9 cellular contexts compared by ENCODE assay signal in the genomic region with DNA sequence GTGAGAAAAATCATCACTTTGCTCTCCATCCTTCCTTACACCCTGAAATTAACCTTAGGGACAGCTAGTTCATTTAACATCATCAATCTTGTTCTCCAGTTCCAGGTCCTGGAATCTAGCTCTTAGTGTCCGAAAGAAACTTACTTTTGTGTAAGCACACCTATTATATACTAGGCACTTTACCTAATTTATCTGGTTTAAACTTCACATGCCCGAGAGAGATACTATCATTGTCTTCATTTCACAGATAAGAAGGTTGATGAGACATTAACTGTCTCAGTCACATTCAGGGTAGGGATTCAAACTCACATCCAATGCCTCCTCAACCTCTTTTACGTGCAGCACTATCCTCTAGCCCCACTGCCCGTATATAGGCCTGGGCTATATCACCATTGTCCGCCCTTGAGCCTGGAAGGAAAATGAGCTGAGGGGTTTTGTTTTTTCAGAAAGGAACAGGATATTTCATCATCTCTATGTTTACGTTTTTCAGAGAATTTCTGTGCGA. TPM values are rescaled to one million over a fixed set of nuclear protein-coding genes. Genes with fewer than 3 reads are reported as not detected.
A peak's percentile ranks its signal among the peaks of the same experiment; 100 is the strongest.
DNase-seq lines count a peak whose midpoint lies in the region; ATAC-seq, FAIRE-seq and TF ChIP-seq lines count a peak whose summit lies in the region.
"Had no signal": no experiment of that assay in that cellular context is flagged by ENCODE, and none has a peak within 500 bp of the region (broad histone marks: within the 10 kb centered on the region; RNA-seq: fewer than 3 reads in every experiment).

No MANE protein-coding gene starts in this region.

- H3K27ac ChIP-seq in HUES6 (ENCODE audit: low read depth, low read length) (peak overlapping the region; percentile 93), muscle layer of colon (ENCODE audit: low read depth, low read length) (peak overlapping the region; percentile 90)

- no peaks in the 10 kb centered on the region for H3K27me3 Mint-ChIP-seq in chondrocyte (ENCODE audit: low read depth)

- H3K4me3 Mint-ChIP-seq in chondrocyte (ENCODE audit: unreplicated experiment): peak overlapping the region; percentile 100

- H3K4me1 ChIP-seq in HUES6 (ENCODE audit: control insufficient read depth, insufficient read depth, low read length) (peaks cover 14% of the 10 kb centered on the region), muscle layer of colon (ENCODE audit: insufficient read depth, low read length) (peaks cover 23% of the 10 kb centered on the region)

- H3K4me1 Mint-ChIP-seq in chondrocyte (ENCODE audit: low read depth): peaks cover 38% of the 10 kb centered on the region

- H3K9ac ChIP-seq in HUES6 (ENCODE audit: low read length) (peak overlapping the region; percentile 97), muscle layer of colon (ENCODE audit: low read length) (peak overlapping the region; percentile 78)

- H3K36me3 ChIP-seq in HUES6 (ENCODE audit: control insufficient read depth, insufficient read depth, low read length) (no peaks in the 10 kb centered on the region), muscle layer of colon (ENCODE audit: insufficient read depth, low read length) (no peaks in the 10 kb centered on the region)

- ATAC-seq in HG03139 (IDR thresholded peaks at IDR 0.05; ENCODE audit: unreplicated experiment): no peak

- H3K9me3 ChIP-seq in HUES6 (ENCODE audit: control insufficient read depth, insufficient read depth, low read depth, low read length): no peaks in the 10 kb centered on the region
- H3K9me3 ChIP-seq in muscle layer of colon (ENCODE audit: low read length): no peaks in the 10 kb centered on the region

- H3K4me3 ChIP-seq in HUES6 (ENCODE audit: low read depth, low read length) (peak overlapping the region; percentile 97), muscle layer of colon (ENCODE audit: low read depth in 1 of 2, low read length in 2 of 2) (peak overlapping the region; percentile 81 to 88)

- TF ChIP-seq CTCF in chondrocyte (IDR thresholded peaks at IDR 0.05): no peak

- peaks cover 4% of the 10 kb centered on the region for H3K36me3 Mint-ChIP-seq in chondrocyte (ENCODE audit: low read depth)

- peak overlapping the region; percentile 100 for H3K27ac Mint-ChIP-seq in chondrocyte (ENCODE audit: unreplicated experiment)

- H3K27me3 ChIP-seq in HUES6 (ENCODE audit: control insufficient read depth, insufficient read depth, low read length): no peaks in the 10 kb centered on the region
- no peaks in the 10 kb centered on the region for H3K27me3 ChIP-seq in muscle layer of colon (ENCODE audit: control insufficient read depth in 1 of 2, insufficient read depth in 2 of 2, low read length in 2 of 2)

- FAIRE-seq in GM18507 (lab: Jason Lieb, UNC): peak; percentile 24

- DNase-seq in GM18507 (ENCODE audit: extremely low spot score, insufficient read length, low read depth) (no peak), chondrocyte (ENCODE audit: low spot score) (no peak), NCI-H1105 treated with DMSO at 0.1 percent for 48 hours (lab: John Stamatoyannopoulos, UW) (no peak), NCI-H1092 (lab: John Stamatoyannopoulos, UW) (no peak)
- no peak for DNase-seq in stimulated activated CD4-positive, alpha-beta T cell treated with anti-CD3 and anti-CD28 coated beads, Interleukin-1b, Interleukin-23, amount 100 ng/mL, for 48 hours

- H3K9me3 Mint-ChIP-seq in chondrocyte (ENCODE audit: low read depth): no peaks in the 10 kb centered on the region

RNA-seq across cellular contexts. Expression of gene AP2B1, which starts 0.5 kb away (rescaled TPM):
- total RNA-seq in chondrocyte: 182 to 197 TPM (median 187 TPM) in 3 replicates

RNA-seq across cellular contexts. Expression of gene PEX12, which starts 8.2 kb away (rescaled TPM):
- total RNA-seq in chondrocyte: 5.5 to 8.9 TPM (median 5.6 TPM) in 3 replicates

RNA-seq across cellular contexts. Expression of gene SLFN14, which starts 26.0 kb away (rescaled TPM):
- not detected in 3 replicates for total RNA-seq in chondrocyte
- total RNA-seq: SK-MEL-5 had no signal

RNA-seq across cellular contexts. Expression of gene SLFN12L, which starts 49.1 kb away (rescaled TPM):
- total RNA-seq in chondrocyte: not detected in 3 replicates
- total RNA-seq: SK-MEL-5 had no signal
